Comparison of ENCODE assay signal across 1 cellular context in genomic region chr1:56414728-56415224, GRCh38.
TF ChIP-seq lines count a peak whose summit lies in the region.

No MANE protein-coding gene starts in this region.

TF ChIP-seq in HepG2, 621 proteins besides CTCF, POLR2A, EP300 and RAD21 (continued from another document and continues in another):
- TF ChIP-seq CENPX (CRISPR knock-in tag; IDR thresholded peaks at IDR 0.05) (no peak), IRF2 (CRISPR knock-in tag; IDR thresholded peaks at IDR 0.05) (peak; percentile 66), PPARG (CRISPR knock-in tag; conservative IDR thresholded peaks at IDR 0.05) (peak; percentile 85), NRL (CRISPR knock-in tag; IDR thresholded peaks at IDR 0.05; ENCODE audit: borderline replicate concordance) (no peak), ZBTB7A (CRISPR knock-in tag; IDR thresholded peaks at IDR 0.05) (peak; percentile 19; the same call in 1 of the 2 replicates), NFKB2 (CRISPR knock-in tag; IDR thresholded peaks at IDR 0.05; ENCODE audit: borderline replicate concordance) (no peak), CENPT (CRISPR knock-in tag; IDR thresholded peaks at IDR 0.05; ENCODE audit: low read depth) (no peak), ZNF18 (CRISPR knock-in tag; IDR thresholded peaks at IDR 0.05; ENCODE audit: insufficient replicate concordance) (peak; percentile 75), HMGXB3 (CRISPR knock-in tag; IDR thresholded peaks at IDR 0.05; ENCODE audit: borderline replicate concordance) (peak; percentile 73; the same call in 1 of the 2 replicates), U2AF2 (IDR thresholded peaks at IDR 0.05; ENCODE audit: low read depth, low read length) (no peak), TBP (CRISPR knock-in tag; IDR thresholded peaks at IDR 0.05) (no peak), IRF9 (CRISPR knock-in tag; IDR thresholded peaks at IDR 0.05; ENCODE audit: borderline replicate concordance) (no peak), ZNF318 (CRISPR knock-in tag; IDR thresholded peaks at IDR 0.05) (no peak), ZNF75D (CRISPR knock-in tag; IDR thresholded peaks at IDR 0.05; ENCODE audit: borderline replicate concordance) (no peak), CSRNP1 (CRISPR knock-in tag; IDR thresholded peaks at IDR 0.05) (peak; percentile 54; the same call in 1 of the 2 replicates), ERF (CRISPR knock-in tag; IDR thresholded peaks at IDR 0.05) (peak; percentile 74), CBFB (CRISPR knock-in tag; IDR thresholded peaks at IDR 0.05) (0 out of 2 replicates have a peak, but pooled peaks have one; percentile 26), SUZ12 (IDR thresholded peaks at IDR 0.05; ENCODE audit: low read depth, low read length) (no peak), ZNF33B (CRISPR knock-in tag; IDR thresholded peaks at IDR 0.05) (no peak; the same call in 1 of the 2 replicates), ZNF446 (CRISPR knock-in tag; IDR thresholded peaks at IDR 0.05) (no peak), ZNF616 (CRISPR knock-in tag; IDR thresholded peaks at IDR 0.05; ENCODE audit: low read depth) (no peak), MIXL1 (CRISPR knock-in tag; IDR thresholded peaks at IDR 0.05) (peak; percentile 91), ZNF770 (CRISPR knock-in tag; IDR thresholded peaks at IDR 0.05) (peak; percentile 51; the same call in 1 of the 2 replicates), ZNF281 (CRISPR knock-in tag; IDR thresholded peaks at IDR 0.05; ENCODE audit: borderline replicate concordance) (peak; percentile 78; the same call in 1 of the 2 replicates), NR2F6 (IDR thresholded peaks at IDR 0.05) (peak; percentile 74), NR2F6 (CRISPR knock-in tag; IDR thresholded peaks at IDR 0.05) (peak; percentile 82), RNF219 (CRISPR knock-in tag; IDR thresholded peaks at IDR 0.05) (no peak)
